In genomic region chr20:697826-698225, GRCh38 we compare ENCODE assay signal across 2 cellular contexts.
TF ChIP-seq lines count a peak whose summit lies in the region.

No MANE protein-coding gene starts in this region.

TF ChIP-seq in HepG2, 621 proteins besides CTCF, POLR2A, EP300 and RAD21:
- no peak for TF ChIP-seq ZNF550 (CRISPR knock-in tag; IDR thresholded peaks at IDR 0.05; ENCODE audit: borderline replicate concordance)
- TF ChIP-seq CREB1 (IDR thresholded peaks at IDR 0.05), result 0 out of 2 replicates have a peak, but pooled peaks have one; percentile 17
- no peak for TF ChIP-seq CREB1 (CRISPR knock-in tag; IDR thresholded peaks at IDR 0.05)

TF ChIP-seq in H1, 55 proteins besides CTCF, POLR2A, EP300 and RAD21:
- no peak for TF ChIP-seq SIN3A (conservative IDR thresholded peaks at IDR 0.05 in 1 of 2, IDR thresholded peaks at IDR 0.05 in 1 of 2; ENCODE audit: low read depth in 1 of 2, low read length in 2 of 2)
- no peak for TF ChIP-seq ATF3 (IDR thresholded peaks at IDR 0.05; ENCODE audit: insufficient read depth, low read depth, low read length)
- no peak for TF ChIP-seq TAF7 (optimal IDR thresholded peaks at IDR 0.05; ENCODE audit: borderline replicate concordance, low read depth, low read length)
- no peak for TF ChIP-seq KDM1A (IDR thresholded peaks at IDR 0.05; ENCODE audit: borderline replicate concordance, low read length)
- TF ChIP-seq GTF2F1 (IDR thresholded peaks at IDR 0.05; ENCODE audit: borderline replicate concordance, low read depth, low read length), result no peak
